In the genomic region with DNA sequence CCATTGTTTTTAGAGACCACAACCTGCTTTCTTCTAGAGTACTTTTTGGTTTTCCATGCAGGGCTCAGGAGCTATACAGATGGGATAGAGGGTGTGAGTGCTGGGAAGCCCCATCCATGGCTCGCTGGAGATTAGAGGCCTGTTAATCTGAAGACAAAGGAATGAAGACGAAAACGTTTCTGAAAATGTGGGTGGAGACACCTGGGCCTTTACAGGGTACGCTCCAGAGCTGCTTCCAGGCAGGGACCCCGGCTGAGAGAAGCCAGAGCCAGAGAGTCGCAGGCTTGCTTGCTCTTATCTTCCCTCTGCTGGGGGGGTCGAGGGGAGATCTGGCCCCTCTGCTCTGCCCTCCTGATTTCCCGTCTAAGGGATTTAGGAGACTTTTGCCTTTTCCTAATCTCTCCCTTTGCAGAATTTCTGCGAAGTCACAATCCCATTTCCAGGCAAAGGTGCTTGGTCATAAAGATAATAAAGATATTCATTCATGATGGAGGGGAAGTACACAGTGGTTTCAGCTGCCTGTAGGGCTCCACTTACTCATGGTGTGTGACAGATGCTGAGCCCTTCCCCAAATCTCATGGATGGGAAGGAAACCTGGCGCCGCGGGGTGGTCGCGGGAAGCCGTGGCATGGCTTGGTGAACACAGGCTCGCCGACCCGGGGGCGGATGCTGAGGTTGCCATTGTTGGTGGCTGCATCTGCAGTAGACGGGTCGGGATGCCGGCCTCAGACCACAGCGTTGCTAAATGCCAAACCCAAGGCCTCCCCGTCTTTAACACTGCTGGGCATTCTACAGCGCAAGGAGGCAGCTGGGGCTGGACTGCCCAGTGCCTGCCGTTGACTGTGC, we compare ENCODE assay signal across 10 cellular contexts. TPM values are rescaled to one million over a fixed set of nuclear protein-coding genes. Genes with fewer than 3 reads are reported as not detected.
DNase-seq lines count a peak whose midpoint lies in the region; ATAC-seq, FAIRE-seq and TF ChIP-seq lines count a peak whose summit lies in the region.
"Had no signal": no experiment of that assay in that cellular context is flagged by ENCODE, and none has a peak within 500 bp of the region (broad histone marks: within the 10 kb centered on the region; RNA-seq: fewer than 3 reads in every experiment).

No MANE protein-coding gene starts in this region.

- peaks cover 4% of the 10 kb centered on the region for H3K27me3 Mint-ChIP-seq in progenitor cell of endocrine pancreas

- peaks cover 28% of the 10 kb centered on the region for H3K4me1 Mint-ChIP-seq in progenitor cell of endocrine pancreas (ENCODE audit: low read depth)

- peak; percentile 31 for FAIRE-seq in GM18507 (lab: Jason Lieb, UNC)

- H3K9me3 Mint-ChIP-seq in progenitor cell of endocrine pancreas (ENCODE audit: low read depth), result no peaks in the 10 kb centered on the region

- H3K27ac Mint-ChIP-seq in progenitor cell of endocrine pancreas, result peak overlapping the region; percentile 97

- TF ChIP-seq CTCF in coronary artery (IDR thresholded peaks at IDR 0.05) (no peak), progenitor cell of endocrine pancreas (IDR thresholded peaks at IDR 0.05; ENCODE audit: unreplicated experiment) (no peak)

- DNase-seq in GM18507 (ENCODE audit: extremely low spot score, insufficient read length, low read depth) (no peak), NCI-H82 (lab: John Stamatoyannopoulos, UW) (peak; percentile 79), coronary artery (ENCODE audit: low spot score) (peak; percentile 74), progenitor cell of endocrine pancreas (ENCODE audit: low spot score, unreplicated experiment) (no peak), superior temporal gyrus (ENCODE audit: extremely low spot score) (no peak)
- DNase-seq: GM23248, NCI-H1092 treated with DMSO at 0.1 percent for 48 hours, tibial artery had no signal

- no peak for ATAC-seq in HG03108 (IDR thresholded peaks at IDR 0.05; ENCODE audit: unreplicated experiment)
- no peak for ATAC-seq in GM21360 (IDR thresholded peaks at IDR 0.05; ENCODE audit: unreplicated experiment)

- H3K4me3 ChIP-seq in coronary artery, result no peak overlapping the region
- H3K4me3 ChIP-seq: GM23248, tibial artery had no signal

- H3K36me3 Mint-ChIP-seq in progenitor cell of endocrine pancreas (ENCODE audit: insufficient read depth), result no peaks in the 10 kb centered on the region

- no peak overlapping the region for H3K4me3 Mint-ChIP-seq in progenitor cell of endocrine pancreas (ENCODE audit: low read depth)

- H3K27ac ChIP-seq in coronary artery, result peak overlapping the region in 1 of 2 donors; percentile 87
- H3K27ac ChIP-seq: GM23248 had no signal

RNA-seq across cellular contexts. Expression of a gene that starts 4.8 kb away (rescaled TPM):
- 5.4 and 5.8 TPM in 2 replicates for total RNA-seq in progenitor cell of endocrine pancreas

RNA-seq across cellular contexts. Expression of a gene that starts 13.8 kb away (rescaled TPM):
- total RNA-seq in progenitor cell of endocrine pancreas, result 66.1 and 67.1 TPM in 2 replicates

Comparison
In these comparisons a context has a peak if more than half of its experiments do, and no peak if none do; other contexts are left out.
1. DNase-seq: peak in NCI-H82 (single experiment) and coronary artery (single experiment); none in GM18507 (single experiment), progenitor cell of endocrine pancreas (single experiment) and superior temporal gyrus (single experiment).